In the genomic region with DNA sequence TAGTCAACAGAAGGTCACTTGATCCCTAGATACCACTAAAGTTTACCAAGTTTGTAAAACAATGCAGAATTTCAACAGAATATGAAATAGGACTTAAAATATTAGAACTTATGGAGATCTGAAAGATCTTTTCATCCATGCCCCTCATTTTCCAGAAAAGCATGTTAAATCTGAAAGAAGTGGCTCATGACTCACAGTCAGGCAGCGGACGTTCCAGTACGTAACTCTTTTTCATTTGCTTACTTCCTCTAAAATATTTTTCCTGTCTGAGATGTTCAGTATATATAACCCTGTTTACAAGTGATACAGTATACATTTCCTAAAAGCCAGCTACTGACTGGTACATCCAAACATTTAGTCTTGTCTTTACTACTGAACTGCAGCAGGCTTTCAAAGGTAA, we compare ENCODE assay signal across 18 cellular contexts. TPM values are rescaled to one million over a fixed set of nuclear protein-coding genes. Genes with fewer than 3 reads are reported as not detected.
DNase-seq lines count a peak whose midpoint lies in the region; ATAC-seq and TF ChIP-seq lines count a peak whose summit lies in the region.
"Had no signal": no experiment of that assay in that cellular context is flagged by ENCODE, and none has a peak within 500 bp of the region (broad histone marks: within the 10 kb centered on the region; RNA-seq: fewer than 3 reads in every experiment).

No MANE protein-coding gene starts in this region.

- intact Hi-C loops in activated T-helper 1 cell treated with anti-CD3 and anti-CD28 coated beads, Interleukin-12 subunit alpha, Interleukin-12 subunit beta, Interleukin-2, Interleukin-4 antibody, amounts not matched to agents 30 ng/mL and 10 ng/mL and 1 ng/mL, durations not matched to agents 14 hours and 24 hours and 36 hours (cut with micrococcal nuclease): loop anchor here (5.0 kb wide), 1 partner anchor 71 kb away; a partner anchor contains a TSS

- H3K4me1 Mint-ChIP-seq in activated naive CD8-positive, alpha-beta T cell treated with anti-CD3 and anti-CD28 coated beads, Interleukin-2, amount 10 ng/mL, durations not matched to agents 7 days and 5 days: peaks cover 43% of the 10 kb centered on the region
- H3K4me1 Mint-ChIP-seq in activated naive CD8-positive, alpha-beta T cell treated with anti-CD3 and anti-CD28 coated beads for 36 hours: peaks cover 21% of the 10 kb centered on the region
- H3K4me1 Mint-ChIP-seq in activated T-helper 1 cell treated with anti-CD3 and anti-CD28 coated beads, Interleukin-12 subunit alpha, Interleukin-12 subunit beta, Interleukin-2, Interleukin-4 antibody, amounts not matched to agents 30 ng/mL and 10 ng/mL and 1 ng/mL, durations not matched to agents 14 hours and 24 hours and 36 hours (ENCODE audit: low read depth): peaks cover 35% of the 10 kb centered on the region
- H3K4me1 Mint-ChIP-seq in stimulated activated effector memory CD8-positive, alpha-beta T cell treated with anti-CD3 and anti-CD28 coated beads, Interleukin-12 subunit alpha, Interleukin-12 subunit beta, amount 100 ng/mL, for 72 hours: peaks cover 13% of the 10 kb centered on the region
- H3K4me1 Mint-ChIP-seq in glutamatergic neuron (ENCODE audit: low read depth, unreplicated experiment): peaks cover 3% of the 10 kb centered on the region

- H3K27me3 Mint-ChIP-seq in activated naive CD8-positive, alpha-beta T cell treated with anti-CD3 and anti-CD28 coated beads, Interleukin-2, amount 10 ng/mL, durations not matched to agents 7 days and 5 days: no peaks in the 10 kb centered on the region
- H3K27me3 Mint-ChIP-seq in activated naive CD8-positive, alpha-beta T cell treated with anti-CD3 and anti-CD28 coated beads for 36 hours: no peaks in the 10 kb centered on the region
- no peaks in the 10 kb centered on the region for H3K27me3 Mint-ChIP-seq in activated T-helper 1 cell treated with anti-CD3 and anti-CD28 coated beads, Interleukin-12 subunit alpha, Interleukin-12 subunit beta, Interleukin-2, Interleukin-4 antibody, amounts not matched to agents 30 ng/mL and 10 ng/mL and 1 ng/mL, durations not matched to agents 14 hours and 24 hours and 36 hours (ENCODE audit: insufficient read depth)
- H3K27me3 Mint-ChIP-seq in glutamatergic neuron (ENCODE audit: unreplicated experiment): no peaks in the 10 kb centered on the region
- H3K27me3 Mint-ChIP-seq: CD4-positive, alpha-beta T cell had no signal

- peaks cover 49% of the 10 kb centered on the region for H3K36me3 Mint-ChIP-seq in activated naive CD8-positive, alpha-beta T cell treated with anti-CD3 and anti-CD28 coated beads, Interleukin-2, amount 10 ng/mL, durations not matched to agents 7 days and 5 days
- H3K36me3 Mint-ChIP-seq in activated naive CD8-positive, alpha-beta T cell treated with anti-CD3 and anti-CD28 coated beads for 36 hours: peaks cover 18% of the 10 kb centered on the region
- H3K36me3 Mint-ChIP-seq in activated T-helper 1 cell treated with anti-CD3 and anti-CD28 coated beads, Interleukin-12 subunit alpha, Interleukin-12 subunit beta, Interleukin-2, Interleukin-4 antibody, amounts not matched to agents 30 ng/mL and 10 ng/mL and 1 ng/mL, durations not matched to agents 14 hours and 24 hours and 36 hours (ENCODE audit: low read depth): peaks cover 41% of the 10 kb centered on the region
- peaks cover 100% of the 10 kb centered on the region for H3K36me3 Mint-ChIP-seq in stimulated activated effector memory CD8-positive, alpha-beta T cell treated with anti-CD3 and anti-CD28 coated beads, Interleukin-12 subunit alpha, Interleukin-12 subunit beta, amount 100 ng/mL, for 72 hours
- H3K36me3 Mint-ChIP-seq in glutamatergic neuron (ENCODE audit: unreplicated experiment): no peaks in the 10 kb centered on the region

- H3K4me3 Mint-ChIP-seq in activated naive CD8-positive, alpha-beta T cell treated with anti-CD3 and anti-CD28 coated beads, Interleukin-2, amount 10 ng/mL, durations not matched to agents 7 days and 5 days: no peak overlapping the region
- H3K4me3 Mint-ChIP-seq in activated naive CD8-positive, alpha-beta T cell treated with anti-CD3 and anti-CD28 coated beads for 36 hours: no peak overlapping the region
- H3K4me3 Mint-ChIP-seq in activated T-helper 1 cell treated with anti-CD3 and anti-CD28 coated beads, Interleukin-12 subunit alpha, Interleukin-12 subunit beta, Interleukin-2, Interleukin-4 antibody, amounts not matched to agents 30 ng/mL and 10 ng/mL and 1 ng/mL, durations not matched to agents 14 hours and 24 hours and 36 hours: no peak overlapping the region
- H3K4me3 Mint-ChIP-seq in stimulated activated effector memory CD8-positive, alpha-beta T cell treated with anti-CD3 and anti-CD28 coated beads, Interleukin-12 subunit alpha, Interleukin-12 subunit beta, amount 100 ng/mL, for 72 hours: no peak overlapping the region
- H3K4me3 Mint-ChIP-seq in glutamatergic neuron (ENCODE audit: unreplicated experiment): no peak overlapping the region
- H3K4me3 Mint-ChIP-seq: CD4-positive, alpha-beta T cell had no signal

- POLR2A ChIA-PET in activated naive CD8-positive, alpha-beta T cell treated with anti-CD3 and anti-CD28 coated beads, Interleukin-2, amount 10 ng/mL, durations not matched to agents 7 days and 5 days (lab: Charles Lee): no interaction called here

- TF ChIP-seq CTCF in glutamatergic neuron (IDR thresholded peaks at IDR 0.05; ENCODE audit: partially characterized antibody, unreplicated experiment): no peak

- peak overlapping the region; percentile 0 for H3K27ac Mint-ChIP-seq in activated naive CD8-positive, alpha-beta T cell treated with anti-CD3 and anti-CD28 coated beads, Interleukin-2, amount 10 ng/mL, durations not matched to agents 7 days and 5 days
- no peak overlapping the region for H3K27ac Mint-ChIP-seq in activated naive CD8-positive, alpha-beta T cell treated with anti-CD3 and anti-CD28 coated beads for 36 hours
- peak overlapping the region; percentile 72 for H3K27ac Mint-ChIP-seq in activated T-helper 1 cell treated with anti-CD3 and anti-CD28 coated beads, Interleukin-12 subunit alpha, Interleukin-12 subunit beta, Interleukin-2, Interleukin-4 antibody, amounts not matched to agents 30 ng/mL and 10 ng/mL and 1 ng/mL, durations not matched to agents 14 hours and 24 hours and 36 hours
- H3K27ac Mint-ChIP-seq in stimulated activated effector memory CD8-positive, alpha-beta T cell treated with anti-CD3 and anti-CD28 coated beads, Interleukin-12 subunit alpha, Interleukin-12 subunit beta, amount 100 ng/mL, for 72 hours: peak overlapping the region; percentile 11
- H3K27ac Mint-ChIP-seq in glutamatergic neuron (ENCODE audit: unreplicated experiment): no peak overlapping the region
- H3K27ac Mint-ChIP-seq: CD4-positive, alpha-beta T cell had no signal

- no peaks in the 10 kb centered on the region for H3K9me3 Mint-ChIP-seq in activated naive CD8-positive, alpha-beta T cell treated with anti-CD3 and anti-CD28 coated beads, Interleukin-2, amount 10 ng/mL, durations not matched to agents 7 days and 5 days
- H3K9me3 Mint-ChIP-seq in activated naive CD8-positive, alpha-beta T cell treated with anti-CD3 and anti-CD28 coated beads for 36 hours: no peaks in the 10 kb centered on the region
- no peaks in the 10 kb centered on the region for H3K9me3 Mint-ChIP-seq in activated T-helper 1 cell treated with anti-CD3 and anti-CD28 coated beads, Interleukin-12 subunit alpha, Interleukin-12 subunit beta, Interleukin-2, Interleukin-4 antibody, amounts not matched to agents 30 ng/mL and 10 ng/mL and 1 ng/mL, durations not matched to agents 14 hours and 24 hours and 36 hours
- H3K9me3 Mint-ChIP-seq in stimulated activated effector memory CD8-positive, alpha-beta T cell treated with anti-CD3 and anti-CD28 coated beads, Interleukin-12 subunit alpha, Interleukin-12 subunit beta, amount 100 ng/mL, for 72 hours: no peaks in the 10 kb centered on the region
- no peaks in the 10 kb centered on the region for H3K9me3 Mint-ChIP-seq in glutamatergic neuron (ENCODE audit: unreplicated experiment)
- H3K9me3 Mint-ChIP-seq: CD4-positive, alpha-beta T cell had no signal

- no peak for ATAC-seq in activated naive CD8-positive, alpha-beta T cell treated with anti-CD3 and anti-CD28 coated beads, Interleukin-2, amount 10 ng/mL, durations not matched to agents 7 days and 5 days (ENCODE audit: low read depth)
- ATAC-seq in stimulated activated effector memory CD8-positive, alpha-beta T cell treated with anti-CD3 and anti-CD28 coated beads, Interleukin-12 subunit alpha, Interleukin-12 subunit beta, amount 100 ng/mL, for 72 hours: no peak
- ATAC-seq: Panc1 had no signal

- DNase-seq in NOMO-1 treated with DMSO at 0.1 percent for 48 hours (lab: John Stamatoyannopoulos, UW; ENCODE audit: unreplicated experiment): peak; percentile 53
- DNase-seq in NOMO-1 treated with dmso at 0.1 percent for 144 hours (lab: John Stamatoyannopoulos, UW; ENCODE audit: unreplicated experiment): no peak
- DNase-seq in activated naive CD8-positive, alpha-beta T cell treated with anti-CD3 and anti-CD28 coated beads, Interleukin-2, amount 10 ng/mL, durations not matched to agents 7 days and 5 days: no peak
- DNase-seq in activated naive CD8-positive, alpha-beta T cell treated with anti-CD3 and anti-CD28 coated beads for 36 hours: no peak
- DNase-seq in activated T-helper 1 cell treated with anti-CD3 and anti-CD28 coated beads, Interleukin-12 subunit alpha, Interleukin-12 subunit beta, Interleukin-2, Interleukin-4 antibody, amounts not matched to agents 30 ng/mL and 10 ng/mL and 1 ng/mL, durations not matched to agents 14 hours and 24 hours and 36 hours (ENCODE audit: low spot score): no peak
- DNase-seq in stimulated activated effector memory CD8-positive, alpha-beta T cell treated with anti-CD3 and anti-CD28 coated beads, Interleukin-12 subunit alpha, Interleukin-12 subunit beta, amount 100 ng/mL, for 72 hours (ENCODE audit: low spot score in 2 of 2): no peak
- no peak for DNase-seq in glutamatergic neuron
- no peak for DNase-seq in effector CD8-positive, alpha-beta T cell (lab: John Stamatoyannopoulos, UW)
- DNase-seq: 8988T; ACHN; CD4-positive, alpha-beta T cell; H7; NCI-H2029; NCI-H446; NCI-H524 treated with DMSO at 0.1 percent for 48 hours; NCI-H774; SHP77 treated with DMSO at 0.1 percent for 48 hours had no signal

RNA-seq across cellular contexts. Expression of a gene that starts 22.3 kb away (rescaled TPM):
- total RNA-seq in activated naive CD8-positive, alpha-beta T cell treated with anti-CD3 and anti-CD28 coated beads, Interleukin-2, amount 10 ng/mL, durations not matched to agents 7 days and 5 days: 10 to 100 TPM; 80.5 to 87.8 TPM
- total RNA-seq in activated naive CD8-positive, alpha-beta T cell treated with anti-CD3 and anti-CD28 coated beads for 36 hours: 10 to 100 TPM; 71.4 to 72.5 TPM
- 82.2 and 85.0 TPM in 2 replicates for total RNA-seq in activated T-helper 1 cell treated with anti-CD3 and anti-CD28 coated beads, Interleukin-12 subunit alpha, Interleukin-12 subunit beta, Interleukin-2, Interleukin-4 antibody, amounts not matched to agents 30 ng/mL and 10 ng/mL and 1 ng/mL, durations not matched to agents 14 hours and 24 hours and 36 hours
- total RNA-seq in glutamatergic neuron (ENCODE audit: unreplicated experiment): 67.2 TPM

RNA-seq across cellular contexts. Expression of a gene that starts 56.7 kb away (rescaled TPM):
- total RNA-seq in activated naive CD8-positive, alpha-beta T cell treated with anti-CD3 and anti-CD28 coated beads, Interleukin-2, amount 10 ng/mL, durations not matched to agents 7 days and 5 days: 10 to 100 TPM; 10.3 to 11.0 TPM
- total RNA-seq in activated naive CD8-positive, alpha-beta T cell treated with anti-CD3 and anti-CD28 coated beads for 36 hours: 1 to 10 TPM; 3.8 to 3.9 TPM
- 5.4 and 5.9 TPM in 2 replicates for total RNA-seq in activated T-helper 1 cell treated with anti-CD3 and anti-CD28 coated beads, Interleukin-12 subunit alpha, Interleukin-12 subunit beta, Interleukin-2, Interleukin-4 antibody, amounts not matched to agents 30 ng/mL and 10 ng/mL and 1 ng/mL, durations not matched to agents 14 hours and 24 hours and 36 hours
- 25.4 TPM for total RNA-seq in glutamatergic neuron (ENCODE audit: unreplicated experiment)

Comparison
In these comparisons a context has a peak if more than half of its experiments do, and no peak if none do; other contexts are left out.
1. H3K27ac Mint-ChIP-seq: peak in activated naive CD8-positive, alpha-beta T cell treated with anti-CD3 and anti-CD28 coated beads, Interleukin-2, amount 10 ng/mL, durations not matched to agents 7 days and 5 days (single experiment), activated T-helper 1 cell treated with anti-CD3 and anti-CD28 coated beads, Interleukin-12 subunit alpha, Interleukin-12 subunit beta, Interleukin-2, Interleukin-4 antibody, amounts not matched to agents 30 ng/mL and 10 ng/mL and 1 ng/mL, durations not matched to agents 14 hours and 24 hours and 36 hours (single experiment) and stimulated activated effector memory CD8-positive, alpha-beta T cell treated with anti-CD3 and anti-CD28 coated beads, Interleukin-12 subunit alpha, Interleukin-12 subunit beta, amount 100 ng/mL, for 72 hours (single experiment); none in activated naive CD8-positive, alpha-beta T cell treated with anti-CD3 and anti-CD28 coated beads for 36 hours (single experiment) and glutamatergic neuron (single experiment).